Comparison of ENCODE assay signal across 26 cellular contexts in genomic region chr12:48013287-48013686, GRCh38. TPM values are rescaled to one million over a fixed set of nuclear protein-coding genes. Genes with fewer than 3 reads are reported as not detected.
"Had no signal": no experiment of that assay in that cellular context is flagged by ENCODE, and none has a peak within 500 bp of the region (broad histone marks: within the 10 kb centered on the region; RNA-seq: fewer than 3 reads in every experiment).

No MANE protein-coding gene starts in this region.

- H3K36me3 ChIP-seq: brain microvascular endothelial cell, cardiac muscle cell, WERI-Rb-1 had no signal

- H3K27ac ChIP-seq: brain microvascular endothelial cell, cardiac muscle cell, SK-N-MC, WERI-Rb-1 had no signal

- ATAC-seq: activated CD4-positive, alpha-beta T cell treated with anti-CD3 and anti-CD28 coated beads for 36 hours; activated T-helper 17 cell treated with anti-CD3 and anti-CD28 coated beads, Interleukin-2, amount 50 U/mL, for 72 hours had no signal

- H3K4me3 ChIP-seq: cardiac muscle cell, SK-N-MC had no signal

- DNase-seq: activated CD4-positive, alpha-beta memory T cell treated with anti-CD3 and anti-CD28 coated beads, Interleukin-2, amount 10 ng/mL, durations not matched to agents 7 days and 5 days; activated CD4-positive, alpha-beta T cell treated with anti-CD3 and anti-CD28 coated beads for 36 hours; activated CD4-positive, alpha-beta T cell treated with anti-CD3 and anti-CD28 coated beads, Interleukin-2, amount 50 U/mL, for 1 hour; activated gamma-delta T cell; activated naive CD4-positive, alpha-beta T cell treated with anti-CD3 and anti-CD28 coated beads for 36 hours; activated T-cell treated with anti-CD3 and anti-CD28 coated beads for 4 hours; activated T-cell treated with anti-CD3 and anti-CD28 coated beads, Interleukin-2, amount 50 U/mL, for 48 hours; amygdala; brain microvascular endothelial cell; cerebellar nuclear complex; Karpas-422; NCI-H1417; NCI-H1930; NCI-H2171; NCI-H2227 treated with DMSO at 0.1 percent for 48 hours; NCI-H446 treated with DMSO at 0.1 percent for 48 hours; NCI-H524 treated with DMSO at 0.1 percent for 48 hours; NCI-H748 treated with DMSO at 0.1 percent for 48 hours; SIG-M5; T-helper 1 cell; WERI-Rb-1 had no signal

RNA-seq across cellular contexts. Expression of gene COL2A1, which starts 9.0 kb away (rescaled TPM):
- total RNA-seq: activated CD4-positive, alpha-beta memory T cell treated with anti-CD3 and anti-CD28 coated beads, Interleukin-2, amount 10 ng/mL, durations not matched to agents 7 days and 5 days; activated CD8-positive, alpha-beta memory T cell treated with anti-CD3 and anti-CD28 coated beads for 36 hours; activated naive CD4-positive, alpha-beta T cell treated with anti-CD3 and anti-CD28 coated beads for 36 hours; activated T-helper 17 cell treated with anti-CD3 and anti-CD28 coated beads, Interleukin-2, amount 50 U/mL, for 72 hours; RPMI7951 had no signal
